Comparison of ENCODE assay signal across 2 cellular contexts in genomic region chr6:119145111-119145510, GRCh38.
TF ChIP-seq lines count a peak whose summit lies in the region.

No MANE protein-coding gene starts in this region.

TF ChIP-seq in K562, 482 proteins besides CTCF, POLR2A, EP300 and RAD21 (continues in another document):
- peak; percentile 60 for TF ChIP-seq PKNOX1 (IDR thresholded peaks at IDR 0.05)
- TF ChIP-seq ZNF592 (IDR thresholded peaks at IDR 0.05): peak; percentile 67
- 0 out of 2 replicates have a peak, but pooled peaks have one; percentile 15 for TF ChIP-seq SMARCA4 (IDR thresholded peaks at IDR 0.05)
- peak; percentile 33; the same call in 1 of the 2 replicates for TF ChIP-seq ARID1B (IDR thresholded peaks at IDR 0.05)
- no peak for TF ChIP-seq SIN3B (IDR thresholded peaks at IDR 0.05; ENCODE audit: low read depth)
- peak; percentile 28; the same call in 1 of the 2 replicates for TF ChIP-seq GABPA (tag; conservative IDR thresholded peaks at IDR 0.05; ENCODE audit: low read depth)
- peak; percentile 39; the same call in 1 of the 2 replicates for TF ChIP-seq SPI1 (IDR thresholded peaks at IDR 0.05; ENCODE audit: borderline replicate concordance, low read depth, low read length)
- no peak for TF ChIP-seq NBN (IDR thresholded peaks at IDR 0.05; ENCODE audit: low read depth)
- 0 out of 2 replicates have a peak, but pooled peaks have one; percentile 20 for TF ChIP-seq FOSL1 (tag; conservative IDR thresholded peaks at IDR 0.05)
- no peak for TF ChIP-seq CHD1 (IDR thresholded peaks at IDR 0.05; ENCODE audit: low read length)
- no peak for TF ChIP-seq TRIM24 (IDR thresholded peaks at IDR 0.05)
- no peak for TF ChIP-seq VEZF1 (CRISPR knock-in tag; IDR thresholded peaks at IDR 0.05)
- no peak for TF ChIP-seq PBX2 (CRISPR knock-in tag; IDR thresholded peaks at IDR 0.05; ENCODE audit: low read depth)
- TF ChIP-seq PBX2 (tag; conservative IDR thresholded peaks at IDR 0.05; ENCODE audit: low read depth): peak; percentile 80
- no peak for TF ChIP-seq RNF2 (IDR thresholded peaks at IDR 0.05)
- TF ChIP-seq ZNF77 (CRISPR knock-in tag; IDR thresholded peaks at IDR 0.05): no peak
- TF ChIP-seq GABPB1 (CRISPR knock-in tag; IDR thresholded peaks at IDR 0.05): no peak
- 0 out of 2 replicates have a peak, but pooled peaks have one; percentile 52 for TF ChIP-seq SMAD4 (CRISPR knock-in tag; conservative IDR thresholded peaks at IDR 0.05)
- TF ChIP-seq MAFK (IDR thresholded peaks at IDR 0.05; ENCODE audit: low read length): no peak
- TF ChIP-seq ID3 (CRISPR knock-in tag; IDR thresholded peaks at IDR 0.05): no peak
- TF ChIP-seq ID3 (tag; IDR thresholded peaks at IDR 0.05): peak; percentile 66; the same call in 1 of the 2 replicates
- peak; percentile 74 for TF ChIP-seq ETV1 (tag; conservative IDR thresholded peaks at IDR 0.05; ENCODE audit: low read depth)
- TF ChIP-seq ZNF707 (CRISPR knock-in tag; conservative IDR thresholded peaks at IDR 0.05): no peak

TF ChIP-seq in HepG2, 621 proteins besides CTCF, POLR2A, EP300 and RAD21 (continued from another document):
- TF ChIP-seq DZIP1 (CRISPR knock-in tag; IDR thresholded peaks at IDR 0.05): no peak
- no peak for TF ChIP-seq PRMT3 (CRISPR knock-in tag; IDR thresholded peaks at IDR 0.05; ENCODE audit: borderline replicate concordance, low read depth)
- no peak for TF ChIP-seq SCMH1 (CRISPR knock-in tag; IDR thresholded peaks at IDR 0.05; ENCODE audit: borderline replicate concordance)
- no peak for TF ChIP-seq ZNF788 (CRISPR knock-in tag; IDR thresholded peaks at IDR 0.05; ENCODE audit: borderline replicate concordance)
- no peak for TF ChIP-seq TGIF2 (CRISPR knock-in tag; IDR thresholded peaks at IDR 0.05)
- no peak for TF ChIP-seq ZNF503 (CRISPR knock-in tag; IDR thresholded peaks at IDR 0.05)
- no peak for TF ChIP-seq ZNF639 (CRISPR knock-in tag; conservative IDR thresholded peaks at IDR 0.05)
